Comparison of ENCODE assay signal across 8 cellular contexts in genomic region chr1:150487763-150488115, GRCh38. TPM values are rescaled to one million over a fixed set of nuclear protein-coding genes. Genes with fewer than 3 reads are reported as not detected.
A peak's percentile ranks its signal among the peaks of the same experiment; 100 is the strongest.
DNase-seq lines count a peak whose midpoint lies in the region; ATAC-seq and TF ChIP-seq lines count a peak whose summit lies in the region.

No MANE protein-coding gene starts in this region.

- DNase-seq in HAP-1 (ENCODE audit: low spot score in 2 of 2) (no peak), WERI-Rb-1 (no peak), COLO829 (ENCODE audit: low spot score) (no peak), CD1c-positive myeloid dendritic cell (ENCODE audit: extremely low spot score) (no peak)
- no peak for DNase-seq in activated CD4-positive, CD25-positive, alpha-beta regulatory T cell treated with anti-CD3 and anti-CD28 coated beads, Interleukin-2, amount 50 U/mL, for 72 hours

- in situ Hi-C loops in HAP-1 (cut with MboI; ENCODE audit: low sequenced_read_pairs): no loop called here

- no peak for ATAC-seq in gastroesophageal sphincter
- no peak for ATAC-seq in HG02981 (IDR thresholded peaks at IDR 0.05; ENCODE audit: unreplicated experiment)

- H3K36me3 ChIP-seq in HAP-1 (replicated peaks) (peaks cover 33% of the 10 kb centered on the region), WERI-Rb-1 (peaks cover 45% of the 10 kb centered on the region), gastroesophageal sphincter (peaks cover 0 to 40% of the 10 kb centered on the region in 2 donors), skeletal muscle satellite cell (ENCODE audit: insufficient read depth, low read length) (peaks cover 17% of the 10 kb centered on the region)

- H3K27me3 ChIP-seq in HAP-1 (ENCODE audit: low read depth) (no peaks in the 10 kb centered on the region), WERI-Rb-1 (ENCODE audit: insufficient read depth, low read depth, severe bottlenecking) (no peaks in the 10 kb centered on the region), gastroesophageal sphincter (no peaks in the 10 kb centered on the region), skeletal muscle satellite cell (ENCODE audit: control insufficient read depth, insufficient read depth, low read length) (no peaks in the 10 kb centered on the region)

- H3K27ac ChIP-seq in WERI-Rb-1 (peak overlapping the region; percentile 88), gastroesophageal sphincter (peak overlapping the region; percentile 61 to 86 (median 80))

- TF ChIP-seq CTCF in WERI-Rb-1 (IDR thresholded peaks at IDR 0.05; ENCODE audit: low read depth, low read length) (no peak), gastroesophageal sphincter (IDR thresholded peaks at IDR 0.05) (no peak)

- WGBS in gastroesophageal sphincter (ENCODE audit: low coverage in 1 of 2), 2 donors: 0 to 8% methylated on average over 4 to 7 of the region's 7 CpGs

- peak overlapping the region; percentile 92 for H3K9ac ChIP-seq in skeletal muscle satellite cell (ENCODE audit: low read depth, low read length)

- no peaks in the 10 kb centered on the region for H3K9me3 ChIP-seq in HAP-1
- H3K9me3 ChIP-seq in WERI-Rb-1 (ENCODE audit: severe bottlenecking): no peaks in the 10 kb centered on the region
- H3K9me3 ChIP-seq in gastroesophageal sphincter: no peaks in the 10 kb centered on the region
- no peaks in the 10 kb centered on the region for H3K9me3 ChIP-seq in skeletal muscle satellite cell (replicated peaks; ENCODE audit: low read length)

- H3K4me3 ChIP-seq in HAP-1: peak overlapping the region; percentile 76
- peak overlapping the region; percentile 85 for H3K4me3 ChIP-seq in WERI-Rb-1 (ENCODE audit: low read depth, low read length)
- peak overlapping the region; percentile 66 to 99 for H3K4me3 ChIP-seq in gastroesophageal sphincter
- peak overlapping the region; percentile 81 for H3K4me3 ChIP-seq in skeletal muscle satellite cell (ENCODE audit: low read length)

- no peak for TF ChIP-seq EP300 in gastroesophageal sphincter (IDR thresholded peaks at IDR 0.05)

- TF ChIP-seq POLR2A in gastroesophageal sphincter (IDR thresholded peaks at IDR 0.05): no peak

- peak overlapping the region; percentile 93 for H3K4me2 ChIP-seq in skeletal muscle satellite cell (ENCODE audit: low read length)

- H3K4me1 ChIP-seq in HAP-1: no peaks in the 10 kb centered on the region
- H3K4me1 ChIP-seq in gastroesophageal sphincter: peaks cover 0 to 17% (median 5%) of the 10 kb centered on the region in 3 donors
- peaks cover 11% of the 10 kb centered on the region for H3K4me1 ChIP-seq in skeletal muscle satellite cell (ENCODE audit: control insufficient read depth, insufficient read depth, low read length)

RNA-seq across cellular contexts. Expression of gene TARS2, which starts 0.5 kb away (rescaled TPM):
- 10 to 100 TPM in 2 of 4 donors, 1 to 10 TPM in 2; 6.7 to 32.2 (median 10.6) TPM for total RNA-seq in gastroesophageal sphincter
- total RNA-seq in skeletal muscle satellite cell (2012; rRNA removed): 16.2 and 18.6 TPM in 2 replicates

RNA-seq across cellular contexts. Expression of gene ECM1, which starts 20.2 kb away (rescaled TPM):
- total RNA-seq in gastroesophageal sphincter: 10 to 100 TPM; 12.6 to 29.7 (median 19.4) TPM
- 4.8 and 15.3 TPM in 2 replicates for total RNA-seq in skeletal muscle satellite cell (2012; rRNA removed)

RNA-seq across cellular contexts. Expression of gene FALEC, which starts 27.8 kb away (rescaled TPM):
- total RNA-seq in gastroesophageal sphincter: not detected
- not detected in 2 replicates for total RNA-seq in skeletal muscle satellite cell (2012; rRNA removed)
